Comparison of ENCODE assay signal across 8 cellular contexts in genomic region chr1:53220171-53220961, GRCh38. TPM values are rescaled to one million over a fixed set of nuclear protein-coding genes. Genes with fewer than 3 reads are reported as not detected.
DNase-seq lines count a peak whose midpoint lies in the region; ATAC-seq, FAIRE-seq and TF ChIP-seq lines count a peak whose summit lies in the region.

CZIB (minus strand) TSS chr1:53220634; CDS start chr1:53220575, 59 bp downstream.

- H3K4me3 Mint-ChIP-seq in nephron progenitor cell: peak within 1 kb of the TSS; percentile 88
- H3K4me3 Mint-ChIP-seq in stimulated activated naive CD8-positive, alpha-beta T cell treated with anti-CD3 and anti-CD28 coated beads, Interleukin-15, amount 100 ng/mL, for 72 hours: peak within 1 kb of the TSS; percentile 90

- peak within 1 kb of the TSS; percentile 72 for H3K4me2 ChIP-seq in Loucy (ENCODE audit: low read depth, low read length, poor library complexity, severe bottlenecking)

- peaks cover 9% of the 10 kb centered on the region for H3K36me3 Mint-ChIP-seq in nephron progenitor cell (ENCODE audit: low read depth)

- H3K27ac Mint-ChIP-seq in nephron progenitor cell: peak within 1 kb of the TSS; percentile 83
- peak within 1 kb of the TSS; percentile 98 for H3K27ac Mint-ChIP-seq in stimulated activated naive CD8-positive, alpha-beta T cell treated with anti-CD3 and anti-CD28 coated beads, Interleukin-15, amount 100 ng/mL, for 72 hours

- FAIRE-seq in H54 (lab: Jason Lieb, UNC): peak; percentile 73

- H2AFZ ChIP-seq in Loucy (ENCODE audit: low read length): peak within 1 kb of the TSS; percentile 85

- H3K4me1 Mint-ChIP-seq in nephron progenitor cell: peaks cover 29% of the 10 kb centered on the region
- H3K4me1 Mint-ChIP-seq in stimulated activated naive CD8-positive, alpha-beta T cell treated with anti-CD3 and anti-CD28 coated beads, Interleukin-15, amount 100 ng/mL, for 72 hours: peaks cover 29% of the 10 kb centered on the region

- H3K27me3 ChIP-seq in Loucy (ENCODE audit: insufficient read depth, low read length, poor library complexity, severe bottlenecking): no peaks in the 10 kb centered on the region

- DNase-seq in EL (peak; percentile 90), H54 (ENCODE audit: insufficient read length, low spot score) (peak; percentile 94), SHP77 (lab: John Stamatoyannopoulos, UW) (peak; percentile 92 to 95), fibroblast of the aortic adventitia (ENCODE audit: low read depth) (peak; percentile 87), nephron progenitor cell (peak; percentile 96)
- peak; percentile 97 for DNase-seq in activated effector memory CD4-positive, alpha-beta T cell treated with anti-CD3 and anti-CD28 coated beads, Interleukin-2, amount 50 U/mL, for 16 hours
- peak; percentile 94 to 96 for DNase-seq in stimulated activated naive CD8-positive, alpha-beta T cell treated with anti-CD3 and anti-CD28 coated beads, Interleukin-15, amount 100 ng/mL, for 72 hours

- no peaks in the 10 kb centered on the region for H3K9me3 Mint-ChIP-seq in nephron progenitor cell
- no peaks in the 10 kb centered on the region for H3K9me3 Mint-ChIP-seq in stimulated activated naive CD8-positive, alpha-beta T cell treated with anti-CD3 and anti-CD28 coated beads, Interleukin-15, amount 100 ng/mL, for 72 hours

- H3K79me2 ChIP-seq in Loucy (ENCODE audit: insufficient read depth, low read length): peaks cover 25% of the 10 kb centered on the region

- peak; percentile 95 for ATAC-seq in stimulated activated naive CD8-positive, alpha-beta T cell treated with anti-CD3 and anti-CD28 coated beads, Interleukin-15, amount 100 ng/mL, for 72 hours

- no peaks in the 10 kb centered on the region for H3K27me3 Mint-ChIP-seq in nephron progenitor cell (ENCODE audit: low read depth, poor library complexity)
- H3K27me3 Mint-ChIP-seq in stimulated activated naive CD8-positive, alpha-beta T cell treated with anti-CD3 and anti-CD28 coated beads, Interleukin-15, amount 100 ng/mL, for 72 hours: no peaks in the 10 kb centered on the region

- TF ChIP-seq CTCF in Loucy (conservative IDR thresholded peaks at IDR 0.05; ENCODE audit: low read length) (no peak), fibroblast of the aortic adventitia (IDR thresholded peaks at IDR 0.05; ENCODE audit: insufficient read depth, low read length) (no peak), nephron progenitor cell (IDR thresholded peaks at IDR 0.05) (no peak)

- peaks cover 19% of the 10 kb centered on the region for H3K4me1 ChIP-seq in Loucy (ENCODE audit: insufficient read depth, low read length, poor library complexity, severe bottlenecking)

- peak; percentile 76 for TF ChIP-seq POLR2A in H54 (IDR thresholded peaks at IDR 0.05; ENCODE audit: low read depth, low read length)

- no peaks in the 10 kb centered on the region for H3K9me3 ChIP-seq in Loucy (ENCODE audit: insufficient read depth, low read depth, low read length)

- no peaks in the 10 kb centered on the region for H4K20me1 ChIP-seq in Loucy (ENCODE audit: insufficient read depth, low read length, poor library complexity, severe bottlenecking)

- H3K9me2 ChIP-seq in Loucy (replicated peaks; ENCODE audit: low read depth, low read length): no peaks in the 10 kb centered on the region

- H3F3A ChIP-seq in Loucy (ENCODE audit: low read depth): no peaks in the 10 kb centered on the region

- no peaks in the 10 kb centered on the region for H3K36me3 ChIP-seq in Loucy (ENCODE audit: insufficient read depth, low read length)

- peak within 1 kb of the TSS; percentile 88 for H3K9ac ChIP-seq in Loucy (ENCODE audit: low read depth, low read length, poor library complexity, severe bottlenecking)

- H3K4me3 ChIP-seq in Loucy (ENCODE audit: low read length, poor library complexity, severe bottlenecking) (peak within 1 kb of the TSS; percentile 87), fibroblast of the aortic adventitia (ENCODE audit: low read depth, low read length) (peak within 1 kb of the TSS; percentile 97)

RNA-seq across cellular contexts. Expression of gene CZIB, which starts in this region (rescaled TPM):
- total RNA-seq in fibroblast of the aortic adventitia (ENCODE audit: low replicate concordance): 49.9 and 66.6 TPM in 2 replicates

Comparison
In these comparisons a context has a peak if more than half of its experiments do, and no peak if none do; other contexts are left out.
1. Peak in every context shown above with its lines: DNase-seq, ATAC-seq and H3K4me3 ChIP-seq.